25 cellular contexts compared by ENCODE assay signal in genomic region chr12:38998887-38999482, GRCh38.
"Had no signal": no experiment of that assay in that cellular context is flagged by ENCODE, and none has a peak within 500 bp of the region (broad histone marks: within the 10 kb centered on the region; RNA-seq: fewer than 3 reads in every experiment).

No MANE protein-coding gene starts in this region.

- H3K4me3 ChIP-seq: body of pancreas, cardiac muscle cell, pancreas, psoas muscle, upper lobe of left lung had no signal

- H3K27me3 ChIP-seq: body of pancreas, cardiac muscle cell, neutrophil, pancreas, upper lobe of left lung had no signal

- H3K36me3 ChIP-seq: cardiac muscle cell, neutrophil, pancreas, upper lobe of left lung had no signal

- ATAC-seq: activated naive CD8-positive, alpha-beta T cell treated with anti-CD3 and anti-CD28 coated beads, Interleukin-2, amount 50 U/mL, for 24 hours; body of pancreas; left ventricle myocardium superior; natural killer cell; pancreas; psoas muscle; right cardiac atrium; stimulated activated naive CD8-positive, alpha-beta T cell treated with anti-CD3 and anti-CD28 coated beads, Interleukin-15, Interleukin-2, amounts not matched to agents 100 U/mL and 50 U/mL, for 24 hours; WTC11 had no signal

- DNase-seq: activated CD4-positive, alpha-beta T cell treated with anti-CD3 and anti-CD28 coated beads, Interleukin-2, amount 50 U/mL, for 4 hours; activated CD8-positive, alpha-beta memory T cell treated with anti-CD3 and anti-CD28 coated beads for 24 hours; activated effector memory CD4-positive, alpha-beta T cell treated with anti-CD3 and anti-CD28 coated beads, Interleukin-2, amount 50 U/mL, for 16 hours; activated naive CD4-positive, alpha-beta T cell treated with anti-CD3 and anti-CD28 coated beads, Interleukin-2, amount 50 U/mL, for 16 hours; activated naive CD8-positive, alpha-beta T cell treated with anti-CD3 and anti-CD28 coated beads, Interleukin-2, amount 50 U/mL, for 24 hours; activated T-cell treated with anti-CD3 and anti-CD28 coated beads, Interleukin-2, amount 50 U/mL, for 48 hours; body of pancreas; cortex of kidney; erythroblast; foreskin fibroblast; kidney; left ventricle myocardium superior; midbrain; natural killer cell; pancreas; psoas muscle; right cardiac atrium; stimulated activated CD4-positive, alpha-beta T cell treated with anti-CD3 and anti-CD28 coated beads, Interleukin-12 subunit alpha, Interleukin-12 subunit beta, amount 100 ng/mL, for 4 hours; stimulated activated CD4-positive, alpha-beta T cell treated with anti-CD3 and anti-CD28 coated beads, Interleukin-4, amount 100 ng/mL, for 4 hours; stimulated activated naive CD8-positive, alpha-beta T cell treated with anti-CD3 and anti-CD28 coated beads, Interleukin-15, Interleukin-2, amounts not matched to agents 100 U/mL and 50 U/mL, for 24 hours; T-helper 9 cell; upper lobe of left lung had no signal

- H3K27ac ChIP-seq: body of pancreas, cardiac muscle cell, neutrophil, pancreas, psoas muscle, upper lobe of left lung had no signal

- H3K9me3 ChIP-seq: body of pancreas, neutrophil, pancreas, psoas muscle, upper lobe of left lung had no signal

- H3K4me1 ChIP-seq: body of pancreas, pancreas, psoas muscle, upper lobe of left lung had no signal
